2 cellular contexts compared by ENCODE assay signal in the genomic region with DNA sequence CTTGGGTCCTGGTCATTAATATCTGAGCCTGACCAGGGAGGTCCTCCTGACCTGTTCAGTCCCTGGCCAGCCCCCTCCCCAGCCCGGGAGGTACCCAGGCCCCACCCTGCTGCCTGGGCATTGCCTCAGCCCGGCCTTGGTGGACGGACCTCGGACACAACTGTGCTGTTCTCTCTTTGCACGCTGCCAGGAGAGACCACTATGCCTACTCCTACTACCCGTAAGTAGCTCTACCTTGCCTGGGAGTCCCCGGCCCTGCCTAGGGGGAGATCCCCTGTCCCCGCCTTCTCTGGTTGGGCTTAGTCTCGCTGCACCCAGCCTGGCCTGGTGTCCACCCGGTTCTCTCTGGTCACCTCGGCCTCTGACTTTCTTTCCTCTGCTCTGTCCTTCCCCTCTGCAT.
TF ChIP-seq lines count a peak whose summit lies in the region.

No MANE protein-coding gene starts in this region.

TF ChIP-seq in GM23338, 12 proteins besides CTCF, POLR2A, EP300 and RAD21:
- no peak for TF ChIP-seq ZNF114 (CRISPR knock-in tag; IDR thresholded peaks at IDR 0.05)
- TF ChIP-seq, protein P1, sequence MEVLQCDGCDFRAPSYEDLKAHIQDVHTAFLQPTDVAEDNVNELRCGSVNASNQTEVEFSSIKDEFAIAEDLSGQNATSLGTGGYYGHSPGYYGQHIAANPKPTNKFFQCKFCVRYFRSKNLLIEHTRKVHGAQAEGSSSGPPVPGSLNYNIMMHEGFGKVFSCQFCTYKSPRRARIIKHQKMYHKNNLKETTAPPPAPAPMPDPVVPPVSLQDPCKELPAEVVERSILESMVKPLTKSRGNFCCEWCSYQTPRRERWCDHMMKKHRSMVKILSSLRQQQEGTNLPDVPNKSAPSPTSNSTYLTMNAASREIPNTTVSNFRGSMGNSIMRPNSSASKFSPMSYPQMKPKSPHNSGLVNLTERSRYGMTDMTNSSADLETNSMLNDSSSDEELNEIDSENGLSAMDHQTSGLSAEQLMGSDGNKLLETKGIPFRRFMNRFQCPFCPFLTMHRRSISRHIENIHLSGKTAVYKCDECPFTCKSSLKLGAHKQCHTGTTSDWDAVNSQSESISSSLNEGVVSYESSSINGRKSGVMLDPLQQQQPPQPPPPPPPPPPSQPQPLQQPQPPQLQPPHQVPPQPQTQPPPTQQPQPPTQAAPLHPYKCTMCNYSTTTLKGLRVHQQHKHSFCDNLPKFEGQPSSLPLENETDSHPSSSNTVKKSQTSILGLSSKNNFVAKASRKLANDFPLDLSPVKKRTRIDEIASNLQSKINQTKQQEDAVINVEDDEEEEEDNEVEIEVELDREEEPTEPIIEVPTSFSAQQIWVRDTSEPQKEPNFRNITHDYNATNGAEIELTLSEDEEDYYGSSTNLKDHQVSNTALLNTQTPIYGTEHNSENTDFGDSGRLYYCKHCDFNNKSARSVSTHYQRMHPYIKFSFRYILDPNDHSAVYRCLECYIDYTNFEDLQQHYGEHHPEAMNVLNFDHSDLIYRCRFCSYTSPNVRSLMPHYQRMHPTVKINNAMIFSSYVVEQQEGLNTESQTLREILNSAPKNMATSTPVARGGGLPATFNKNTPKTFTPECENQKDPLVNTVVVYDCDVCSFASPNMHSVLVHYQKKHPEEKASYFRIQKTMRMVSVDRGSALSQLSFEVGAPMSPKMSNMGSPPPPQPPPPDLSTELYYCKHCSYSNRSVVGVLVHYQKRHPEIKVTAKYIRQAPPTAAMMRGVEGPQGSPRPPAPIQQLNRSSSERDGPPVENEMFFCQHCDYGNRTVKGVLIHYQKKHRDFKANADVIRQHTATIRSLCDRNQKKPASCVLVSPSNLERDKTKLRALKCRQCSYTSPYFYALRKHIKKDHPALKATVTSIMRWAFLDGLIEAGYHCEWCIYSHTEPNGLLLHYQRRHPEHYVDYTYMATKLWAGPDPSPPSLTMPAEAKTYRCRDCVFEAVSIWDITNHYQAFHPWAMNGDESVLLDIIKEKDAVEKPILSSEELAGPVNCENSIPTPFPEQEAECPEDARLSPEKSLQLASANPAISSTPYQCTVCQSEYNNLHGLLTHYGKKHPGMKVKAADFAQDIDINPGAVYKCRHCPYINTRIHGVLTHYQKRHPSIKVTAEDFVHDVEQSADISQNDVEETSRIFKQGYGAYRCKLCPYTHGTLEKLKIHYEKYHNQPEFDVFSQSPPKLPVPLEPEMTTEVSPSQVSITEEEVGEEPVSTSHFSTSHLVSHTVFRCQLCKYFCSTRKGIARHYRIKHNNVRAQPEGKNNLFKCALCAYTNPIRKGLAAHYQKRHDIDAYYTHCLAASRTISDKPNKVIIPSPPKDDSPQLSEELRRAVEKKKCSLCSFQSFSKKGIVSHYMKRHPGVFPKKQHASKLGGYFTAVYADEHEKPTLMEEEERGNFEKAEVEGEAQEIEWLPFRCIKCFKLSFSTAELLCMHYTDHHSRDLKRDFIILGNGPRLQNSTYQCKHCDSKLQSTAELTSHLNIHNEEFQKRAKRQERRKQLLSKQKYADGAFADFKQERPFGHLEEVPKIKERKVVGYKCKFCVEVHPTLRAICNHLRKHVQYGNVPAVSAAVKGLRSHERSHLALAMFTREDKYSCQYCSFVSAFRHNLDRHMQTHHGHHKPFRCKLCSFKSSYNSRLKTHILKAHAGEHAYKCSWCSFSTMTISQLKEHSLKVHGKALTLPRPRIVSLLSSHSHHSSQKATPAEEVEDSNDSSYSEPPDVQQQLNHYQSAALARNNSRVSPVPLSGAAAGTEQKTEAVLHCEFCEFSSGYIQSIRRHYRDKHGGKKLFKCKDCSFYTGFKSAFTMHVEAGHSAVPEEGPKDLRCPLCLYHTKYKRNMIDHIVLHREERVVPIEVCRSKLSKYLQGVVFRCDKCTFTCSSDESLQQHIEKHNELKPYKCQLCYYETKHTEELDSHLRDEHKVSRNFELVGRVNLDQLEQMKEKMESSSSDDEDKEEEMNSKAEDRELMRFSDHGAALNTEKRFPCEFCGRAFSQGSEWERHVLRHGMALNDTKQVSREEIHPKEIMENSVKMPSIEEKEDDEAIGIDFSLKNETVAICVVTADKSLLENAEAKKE (CRISPR knock-in tag; IDR thresholded peaks at IDR 0.05): no peak

TF ChIP-seq in GM12878, 131 proteins besides CTCF, POLR2A, EP300 and RAD21:
- TF ChIP-seq, protein P2, sequence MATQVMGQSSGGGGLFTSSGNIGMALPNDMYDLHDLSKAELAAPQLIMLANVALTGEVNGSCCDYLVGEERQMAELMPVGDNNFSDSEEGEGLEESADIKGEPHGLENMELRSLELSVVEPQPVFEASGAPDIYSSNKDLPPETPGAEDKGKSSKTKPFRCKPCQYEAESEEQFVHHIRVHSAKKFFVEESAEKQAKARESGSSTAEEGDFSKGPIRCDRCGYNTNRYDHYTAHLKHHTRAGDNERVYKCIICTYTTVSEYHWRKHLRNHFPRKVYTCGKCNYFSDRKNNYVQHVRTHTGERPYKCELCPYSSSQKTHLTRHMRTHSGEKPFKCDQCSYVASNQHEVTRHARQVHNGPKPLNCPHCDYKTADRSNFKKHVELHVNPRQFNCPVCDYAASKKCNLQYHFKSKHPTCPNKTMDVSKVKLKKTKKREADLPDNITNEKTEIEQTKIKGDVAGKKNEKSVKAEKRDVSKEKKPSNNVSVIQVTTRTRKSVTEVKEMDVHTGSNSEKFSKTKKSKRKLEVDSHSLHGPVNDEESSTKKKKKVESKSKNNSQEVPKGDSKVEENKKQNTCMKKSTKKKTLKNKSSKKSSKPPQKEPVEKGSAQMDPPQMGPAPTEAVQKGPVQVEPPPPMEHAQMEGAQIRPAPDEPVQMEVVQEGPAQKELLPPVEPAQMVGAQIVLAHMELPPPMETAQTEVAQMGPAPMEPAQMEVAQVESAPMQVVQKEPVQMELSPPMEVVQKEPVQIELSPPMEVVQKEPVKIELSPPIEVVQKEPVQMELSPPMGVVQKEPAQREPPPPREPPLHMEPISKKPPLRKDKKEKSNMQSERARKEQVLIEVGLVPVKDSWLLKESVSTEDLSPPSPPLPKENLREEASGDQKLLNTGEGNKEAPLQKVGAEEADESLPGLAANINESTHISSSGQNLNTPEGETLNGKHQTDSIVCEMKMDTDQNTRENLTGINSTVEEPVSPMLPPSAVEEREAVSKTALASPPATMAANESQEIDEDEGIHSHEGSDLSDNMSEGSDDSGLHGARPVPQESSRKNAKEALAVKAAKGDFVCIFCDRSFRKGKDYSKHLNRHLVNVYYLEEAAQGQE (IDR thresholded peaks at IDR 0.05; ENCODE audit: low read depth, low read length): no peak
- no peak for TF ChIP-seq SREBF1 (IDR thresholded peaks at IDR 0.05; ENCODE audit: low read length)
